In genomic region chr3:11481561-11481960, GRCh38 we compare ENCODE assay signal across 16 cellular contexts.
DNase-seq lines count a peak whose midpoint lies in the region; ATAC-seq and TF ChIP-seq lines count a peak whose summit lies in the region.
"Had no signal": no experiment of that assay in that cellular context is flagged by ENCODE, and none has a peak within 500 bp of the region (broad histone marks: within the 10 kb centered on the region; RNA-seq: fewer than 3 reads in every experiment).

No MANE protein-coding gene starts in this region.

- H3K27me3 Mint-ChIP-seq in WTC11 (ENCODE audit: low read depth), result no peaks in the 10 kb centered on the region
- H3K27me3 Mint-ChIP-seq: activated CD4-positive, alpha-beta T cell treated with anti-CD3 and anti-CD28 coated beads, Interleukin-2, amount 10 ng/mL, durations not matched to agents 24 days and 14 days had no signal

- H3K27ac Mint-ChIP-seq in WTC11, result no peak overlapping the region
- H3K27ac Mint-ChIP-seq: activated CD4-positive, alpha-beta T cell treated with anti-CD3 and anti-CD28 coated beads, Interleukin-2, amount 10 ng/mL, durations not matched to agents 24 days and 14 days; activated naive CD4-positive, alpha-beta T cell treated with anti-CD3 and anti-CD28 coated beads, Interleukin-2, amount 50 U/mL, for 72 hours; H9; nephron progenitor cell had no signal

- WGBS in thyroid gland, 2 donors, result 29 to 37% methylated on average over 3 of the region's 3 CpGs

- H3K4me1 Mint-ChIP-seq in WTC11, result peaks cover 10% of the 10 kb centered on the region

- H3K9me3 Mint-ChIP-seq in WTC11, result peaks cover 11% of the 10 kb centered on the region
- H3K9me3 Mint-ChIP-seq: activated CD4-positive, alpha-beta T cell treated with anti-CD3 and anti-CD28 coated beads, Interleukin-2, amount 10 ng/mL, durations not matched to agents 24 days and 14 days had no signal

- peaks cover 5 to 21% of the 10 kb centered on the region in 2 donors for H3K4me1 ChIP-seq in left lung
- peaks cover 0 to 35% of the 10 kb centered on the region in 2 donors for H3K4me1 ChIP-seq in thyroid gland

- H3K27ac ChIP-seq in dorsolateral prefrontal cortex (peak overlapping the region in 33 of 59 donors; percentile 1 to 79 (median 32)), left lung (peak overlapping the region in 1 of 2 donors; percentile 50), thyroid gland (peak overlapping the region in 1 of 3 donors; percentile 41)

- CTCF ChIA-PET in WTC11 (lab: Charles Lee), result no interaction called here

- no peaks in the 10 kb centered on the region for H3K27me3 ChIP-seq in dorsolateral prefrontal cortex
- H3K27me3 ChIP-seq in left lung, result no peaks in the 10 kb centered on the region
- H3K27me3 ChIP-seq in thyroid gland, result no peaks in the 10 kb centered on the region
- H3K27me3 ChIP-seq: SJCRH30 had no signal

- ATAC-seq in left lung (peak; percentile 83), WTC11 (no peak)
- ATAC-seq: activated naive CD4-positive, alpha-beta T cell treated with anti-CD3 and anti-CD28 coated beads, Interleukin-2, amount 50 U/mL, for 72 hours had no signal

- H3K36me3 Mint-ChIP-seq in WTC11, result peaks cover 10% of the 10 kb centered on the region; the same call in 1 of the 2 replicates
- H3K36me3 Mint-ChIP-seq: activated naive CD4-positive, alpha-beta T cell treated with anti-CD3 and anti-CD28 coated beads, Interleukin-2, amount 50 U/mL, for 72 hours had no signal

- TF ChIP-seq POLR2A in thyroid gland (IDR thresholded peaks at IDR 0.05), result no peak

- H3K9me3 ChIP-seq in left lung, result no peaks in the 10 kb centered on the region
- H3K9me3 ChIP-seq in thyroid gland, result no peaks in the 10 kb centered on the region
- H3K9me3 ChIP-seq: SJCRH30 had no signal

- H3K4me3 ChIP-seq in dorsolateral prefrontal cortex (peak overlapping the region in 3 of 59 donors; percentile 3 to 24 (median 3)), left lung (no peak overlapping the region), thyroid gland (replicated peaks in 1 of 3) (no peak overlapping the region)
- H3K4me3 ChIP-seq: SJCRH30 had no signal

- DNase-seq in NCI-H2029 (lab: John Stamatoyannopoulos, UW) (peak; percentile 26), dorsolateral prefrontal cortex (no peak), left lung (no peak), thyroid gland (peak; percentile 50 to 54), WTC11 (ENCODE audit: low spot score) (no peak), KG1 (lab: John Stamatoyannopoulos, UW) (no peak)
- no peak for DNase-seq in activated CD8-positive, alpha-beta memory T cell treated with anti-CD3 and anti-CD28 coated beads, Interleukin-2, amount 50 U/mL, for 4 hours
- DNase-seq: activated CD4-positive, alpha-beta T cell treated with anti-CD3 and anti-CD28 coated beads, Interleukin-2, amount 10 ng/mL, durations not matched to agents 24 days and 14 days; effector CD8-positive, alpha-beta T cell; H9; NCI-H446; nephron progenitor cell; stimulated activated CD4-positive, alpha-beta T cell treated with anti-CD3 and anti-CD28 coated beads, Interleukin-1b, Interleukin-23, amount 100 ng/mL, for 48 hours; T-helper 9 cell had no signal

- POLR2A ChIA-PET in WTC11 (lab: Charles Lee), result no interaction called here

- no peak for TF ChIP-seq CTCF in dorsolateral prefrontal cortex (IDR thresholded peaks at IDR 0.05 in 54 of 56, conservative IDR thresholded peaks at IDR 0.05 in 2 of 56; ENCODE audit: low read depth in 1 of 56, partially characterized antibody in 56 of 56)
- no peak for TF ChIP-seq CTCF in left lung (IDR thresholded peaks at IDR 0.05)
- TF ChIP-seq CTCF in thyroid gland (IDR thresholded peaks at IDR 0.05), result no peak
- no peak for TF ChIP-seq CTCF in WTC11 (IDR thresholded peaks at IDR 0.05)

- H3K4me3 Mint-ChIP-seq in WTC11, result no peak overlapping the region
- H3K4me3 Mint-ChIP-seq: activated CD4-positive, alpha-beta T cell treated with anti-CD3 and anti-CD28 coated beads, Interleukin-2, amount 10 ng/mL, durations not matched to agents 24 days and 14 days; H9; nephron progenitor cell had no signal

- intact Hi-C loops in dorsolateral prefrontal cortex (cut with DNase I) (no loop called here), left lung (cut with DNase I) (no loop called here), thyroid gland (cut with DNase I) (no loop called here)

- H3K36me3 ChIP-seq in left lung, result no peaks in the 10 kb centered on the region
- H3K36me3 ChIP-seq in thyroid gland, result no peaks in the 10 kb centered on the region
- H3K36me3 ChIP-seq: SJCRH30 had no signal

TF ChIP-seq in WTC11, 78 proteins besides CTCF, POLR2A, EP300 and RAD21 (continues in another document):
- TF ChIP-seq NR3C1 (CRISPR knock-in tag; conservative IDR thresholded peaks at IDR 0.05; ENCODE audit: low read depth) (no peak), TCF7 (CRISPR knock-in tag; IDR thresholded peaks at IDR 0.05; ENCODE audit: low read depth) (no peak), E2F1 (CRISPR knock-in tag; IDR thresholded peaks at IDR 0.05) (no peak), ZNF138 (CRISPR knock-in tag; conservative IDR thresholded peaks at IDR 0.05) (no peak), SP1 (CRISPR knock-in tag; conservative IDR thresholded peaks at IDR 0.05) (no peak), SMAD3 (CRISPR knock-in tag; IDR thresholded peaks at IDR 0.05; ENCODE audit: borderline replicate concordance) (no peak), NR2C2 (CRISPR knock-in tag; IDR thresholded peaks at IDR 0.05) (no peak)
- TF ChIP-seq, protein P1, sequence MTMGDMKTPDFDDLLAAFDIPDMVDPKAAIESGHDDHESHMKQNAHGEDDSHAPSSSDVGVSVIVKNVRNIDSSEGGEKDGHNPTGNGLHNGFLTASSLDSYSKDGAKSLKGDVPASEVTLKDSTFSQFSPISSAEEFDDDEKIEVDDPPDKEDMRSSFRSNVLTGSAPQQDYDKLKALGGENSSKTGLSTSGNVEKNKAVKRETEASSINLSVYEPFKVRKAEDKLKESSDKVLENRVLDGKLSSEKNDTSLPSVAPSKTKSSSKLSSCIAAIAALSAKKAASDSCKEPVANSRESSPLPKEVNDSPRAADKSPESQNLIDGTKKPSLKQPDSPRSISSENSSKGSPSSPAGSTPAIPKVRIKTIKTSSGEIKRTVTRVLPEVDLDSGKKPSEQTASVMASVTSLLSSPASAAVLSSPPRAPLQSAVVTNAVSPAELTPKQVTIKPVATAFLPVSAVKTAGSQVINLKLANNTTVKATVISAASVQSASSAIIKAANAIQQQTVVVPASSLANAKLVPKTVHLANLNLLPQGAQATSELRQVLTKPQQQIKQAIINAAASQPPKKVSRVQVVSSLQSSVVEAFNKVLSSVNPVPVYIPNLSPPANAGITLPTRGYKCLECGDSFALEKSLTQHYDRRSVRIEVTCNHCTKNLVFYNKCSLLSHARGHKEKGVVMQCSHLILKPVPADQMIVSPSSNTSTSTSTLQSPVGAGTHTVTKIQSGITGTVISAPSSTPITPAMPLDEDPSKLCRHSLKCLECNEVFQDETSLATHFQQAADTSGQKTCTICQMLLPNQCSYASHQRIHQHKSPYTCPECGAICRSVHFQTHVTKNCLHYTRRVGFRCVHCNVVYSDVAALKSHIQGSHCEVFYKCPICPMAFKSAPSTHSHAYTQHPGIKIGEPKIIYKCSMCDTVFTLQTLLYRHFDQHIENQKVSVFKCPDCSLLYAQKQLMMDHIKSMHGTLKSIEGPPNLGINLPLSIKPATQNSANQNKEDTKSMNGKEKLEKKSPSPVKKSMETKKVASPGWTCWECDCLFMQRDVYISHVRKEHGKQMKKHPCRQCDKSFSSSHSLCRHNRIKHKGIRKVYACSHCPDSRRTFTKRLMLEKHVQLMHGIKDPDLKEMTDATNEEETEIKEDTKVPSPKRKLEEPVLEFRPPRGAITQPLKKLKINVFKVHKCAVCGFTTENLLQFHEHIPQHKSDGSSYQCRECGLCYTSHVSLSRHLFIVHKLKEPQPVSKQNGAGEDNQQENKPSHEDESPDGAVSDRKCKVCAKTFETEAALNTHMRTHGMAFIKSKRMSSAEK (CRISPR knock-in tag; IDR thresholded peaks at IDR 0.05; ENCODE audit: borderline replicate concordance), result no peak
- TF ChIP-seq, protein P2, sequence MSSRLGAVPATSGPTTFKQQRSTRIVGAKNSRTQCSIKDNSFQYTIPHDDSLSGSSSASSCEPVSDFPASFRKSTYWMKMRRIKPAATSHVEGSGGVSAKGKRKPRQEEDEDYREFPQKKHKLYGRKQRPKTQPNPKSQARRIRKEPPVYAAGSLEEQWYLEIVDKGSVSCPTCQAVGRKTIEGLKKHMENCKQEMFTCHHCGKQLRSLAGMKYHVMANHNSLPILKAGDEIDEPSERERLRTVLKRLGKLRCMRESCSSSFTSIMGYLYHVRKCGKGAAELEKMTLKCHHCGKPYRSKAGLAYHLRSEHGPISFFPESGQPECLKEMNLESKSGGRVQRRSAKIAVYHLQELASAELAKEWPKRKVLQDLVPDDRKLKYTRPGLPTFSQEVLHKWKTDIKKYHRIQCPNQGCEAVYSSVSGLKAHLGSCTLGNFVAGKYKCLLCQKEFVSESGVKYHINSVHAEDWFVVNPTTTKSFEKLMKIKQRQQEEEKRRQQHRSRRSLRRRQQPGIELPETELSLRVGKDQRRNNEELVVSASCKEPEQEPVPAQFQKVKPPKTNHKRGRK (CRISPR knock-in tag; IDR thresholded peaks at IDR 0.05; ENCODE audit: borderline replicate concordance), result no peak
- TF ChIP-seq, protein P3, sequence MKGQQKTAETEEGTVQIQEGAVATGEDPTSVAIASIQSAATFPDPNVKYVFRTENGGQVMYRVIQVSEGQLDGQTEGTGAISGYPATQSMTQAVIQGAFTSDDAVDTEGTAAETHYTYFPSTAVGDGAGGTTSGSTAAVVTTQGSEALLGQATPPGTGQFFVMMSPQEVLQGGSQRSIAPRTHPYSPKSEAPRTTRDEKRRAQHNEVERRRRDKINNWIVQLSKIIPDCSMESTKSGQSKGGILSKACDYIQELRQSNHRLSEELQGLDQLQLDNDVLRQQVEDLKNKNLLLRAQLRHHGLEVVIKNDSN (CRISPR knock-in tag; IDR thresholded peaks at IDR 0.05), result no peak
- TF ChIP-seq, protein P4, sequence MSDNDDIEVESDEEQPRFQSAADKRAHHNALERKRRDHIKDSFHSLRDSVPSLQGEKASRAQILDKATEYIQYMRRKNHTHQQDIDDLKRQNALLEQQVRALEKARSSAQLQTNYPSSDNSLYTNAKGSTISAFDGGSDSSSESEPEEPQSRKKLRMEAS (CRISPR knock-in tag; IDR thresholded peaks at IDR 0.05), result no peak

Comparison
In these comparisons a context has a peak if more than half of its experiments do, and no peak if none do; other contexts are left out.
1. DNase-seq: peak in NCI-H2029 (single experiment) and thyroid gland (2 of 2); none in dorsolateral prefrontal cortex (0 of 10), left lung (0 of 2), WTC11 (single experiment), KG1 (single experiment) and activated CD8-positive, alpha-beta memory T cell treated with anti-CD3 and anti-CD28 coated beads, Interleukin-2, amount 50 U/mL, for 4 hours (single experiment).